Comparison of ENCODE assay signal across 9 cellular contexts in the genomic region with DNA sequence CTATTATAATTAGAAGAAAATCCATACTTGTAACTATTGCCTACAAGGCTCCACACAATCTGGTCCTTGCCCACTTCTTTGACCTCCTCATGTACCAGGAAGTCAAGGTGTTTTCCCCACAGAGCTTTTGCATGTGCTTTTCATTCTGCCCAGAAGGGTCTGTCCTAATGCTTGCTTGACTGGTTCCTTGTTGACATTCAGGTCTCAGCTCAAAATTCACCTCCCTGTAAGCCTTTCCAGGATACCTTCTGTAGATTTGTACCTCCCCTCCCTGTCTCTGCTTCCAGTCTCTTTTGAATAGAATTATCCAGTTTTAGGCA. TPM values are rescaled to one million over a fixed set of nuclear protein-coding genes. Genes with fewer than 3 reads are reported as not detected.
A peak's percentile ranks its signal among the peaks of the same experiment; 100 is the strongest.
DNase-seq lines count a peak whose midpoint lies in the region; ATAC-seq and TF ChIP-seq lines count a peak whose summit lies in the region.
"Had no signal": no experiment of that assay in that cellular context is flagged by ENCODE, and none has a peak within 500 bp of the region (broad histone marks: within the 10 kb centered on the region; RNA-seq: fewer than 3 reads in every experiment).

No MANE protein-coding gene starts in this region.

- no peaks in the 10 kb centered on the region for H3K36me3 Mint-ChIP-seq in mesothelial cell of epicardium
- no peaks in the 10 kb centered on the region for H3K36me3 Mint-ChIP-seq in activated CD4-positive, alpha-beta memory T cell treated with anti-CD3 and anti-CD28 coated beads for 36 hours

- no peaks in the 10 kb centered on the region for H3K36me3 ChIP-seq in adrenal gland (replicated peaks in 1 of 2)

- no peaks in the 10 kb centered on the region for H3K27me3 Mint-ChIP-seq in mesothelial cell of epicardium (ENCODE audit: low read depth)
- peaks cover 2% of the 10 kb centered on the region for H3K27me3 Mint-ChIP-seq in activated CD4-positive, alpha-beta memory T cell treated with anti-CD3 and anti-CD28 coated beads for 36 hours

- no peaks in the 10 kb centered on the region for H3K4me1 ChIP-seq in adrenal gland (replicated peaks in 1 of 2)

- no peaks in the 10 kb centered on the region for H3K9me3 ChIP-seq in adrenal gland (replicated peaks in 1 of 3)

- no peak for TF ChIP-seq POLR2A in adrenal gland (IDR thresholded peaks at IDR 0.05)

- H3K4me1 Mint-ChIP-seq in mesothelial cell of epicardium: peaks cover 25% of the 10 kb centered on the region
- H3K4me1 Mint-ChIP-seq in activated CD4-positive, alpha-beta memory T cell treated with anti-CD3 and anti-CD28 coated beads for 36 hours (ENCODE audit: low read depth): peaks cover 10% of the 10 kb centered on the region

- H3K27ac Mint-ChIP-seq in mesothelial cell of epicardium: peak overlapping the region; percentile 82
- H3K27ac Mint-ChIP-seq in activated CD4-positive, alpha-beta memory T cell treated with anti-CD3 and anti-CD28 coated beads for 36 hours: no peak overlapping the region

- H3K4me3 Mint-ChIP-seq in mesothelial cell of epicardium: no peak overlapping the region
- no peak overlapping the region for H3K4me3 Mint-ChIP-seq in activated CD4-positive, alpha-beta memory T cell treated with anti-CD3 and anti-CD28 coated beads for 36 hours

- no peaks in the 10 kb centered on the region for H3K27me3 ChIP-seq in adrenal gland

- no peak overlapping the region for H3K27ac ChIP-seq in adrenal gland

- peaks cover 5% of the 10 kb centered on the region for H3K9me3 Mint-ChIP-seq in mesothelial cell of epicardium
- no peaks in the 10 kb centered on the region for H3K9me3 Mint-ChIP-seq in activated CD4-positive, alpha-beta memory T cell treated with anti-CD3 and anti-CD28 coated beads for 36 hours

- peak; percentile 58 for ATAC-seq in GM18519 (IDR thresholded peaks at IDR 0.05; ENCODE audit: low FRiP score, unreplicated experiment)
- ATAC-seq in GM21723 (IDR thresholded peaks at IDR 0.05; ENCODE audit: unreplicated experiment): peak; percentile 64
- ATAC-seq in HG03565 (IDR thresholded peaks at IDR 0.05; ENCODE audit: unreplicated experiment): peak; percentile 74

- POLR2A ChIA-PET in activated CD4-positive, alpha-beta memory T cell treated with anti-CD3 and anti-CD28 coated beads for 36 hours (lab: Charles Lee): no interaction called here

- no peak overlapping the region for H3K4me3 ChIP-seq in adrenal gland

- no peak for DNase-seq in mesothelial cell of epicardium (ENCODE audit: low spot score in 2 of 2, unreplicated experiment in 2 of 2)
- DNase-seq in NCI-H146 treated with DMSO at 0.1 percent for 48 hours (lab: John Stamatoyannopoulos, UW; ENCODE audit: unreplicated experiment): no peak
- DNase-seq in activated CD4-positive, alpha-beta memory T cell treated with anti-CD3 and anti-CD28 coated beads for 36 hours: no peak
- DNase-seq in adrenal gland: no peak
- no peak for DNase-seq in activated naive CD4-positive, alpha-beta T cell (lab: John Stamatoyannopoulos, UW)
- DNase-seq: KG1 had no signal

- CTCF ChIA-PET in activated CD4-positive, alpha-beta memory T cell treated with anti-CD3 and anti-CD28 coated beads for 36 hours (lab: Charles Lee): interaction anchor here (1.5 to 3.2 kb wide), 2 partner anchors 16 to 430 kb away, joined by 4 to 19 read pairs; a partner anchor contains a TSS

- intact Hi-C loops in activated CD4-positive, alpha-beta memory T cell treated with anti-CD3 and anti-CD28 coated beads for 36 hours (cut with micrococcal nuclease): no loop called here
- intact Hi-C loops in adrenal gland (cut with DNase I): no loop called here

- TF ChIP-seq CTCF in mesothelial cell of epicardium (IDR thresholded peaks at IDR 0.05; ENCODE audit: unreplicated experiment): no peak
- no peak for TF ChIP-seq CTCF in adrenal gland (IDR thresholded peaks at IDR 0.05)

RNA-seq across cellular contexts. Expression of a gene that starts 33.6 kb away (rescaled TPM):
- total RNA-seq in mesothelial cell of epicardium: 119 to 146 TPM (median 136 TPM) in 3 replicates
- total RNA-seq in activated CD4-positive, alpha-beta memory T cell treated with anti-CD3 and anti-CD28 coated beads for 36 hours: 100 to 1,000 TPM in 1 of 2 experiments, 10 to 100 TPM in 1; 83.2 to 117 TPM
- total RNA-seq in adrenal gland: 100 to 1,000 TPM; 245 to 596 (median 363) TPM
- polyA plus RNA-seq in adrenal gland: 100 to 1,000 TPM; 236 to 620 (median 337) TPM
